ENCODE assay signal across 23 cellular contexts in genomic region chr6:124022641-124023040, GRCh38.
"Had no signal": no experiment of that assay in that cellular context is flagged by ENCODE, and none has a peak within 500 bp of the region (broad histone marks: within the 10 kb centered on the region; RNA-seq: fewer than 3 reads in every experiment).

No MANE protein-coding gene starts in this region.

- H3K9me3 ChIP-seq: gastrocnemius medialis, ovary, right lobe of liver, testis, transverse colon had no signal

- H3K27ac ChIP-seq: brain microvascular endothelial cell, coronary artery, dorsolateral prefrontal cortex, gastrocnemius medialis, ovary, right lobe of liver, testis, transverse colon had no signal

- H3K36me3 ChIP-seq: brain microvascular endothelial cell, gastrocnemius medialis, ovary, right lobe of liver, transverse colon had no signal

- H3K4me3 Mint-ChIP-seq: nephron had no signal

- H3K27me3 ChIP-seq: brain microvascular endothelial cell, dorsolateral prefrontal cortex, gastrocnemius medialis, ovary, right lobe of liver, testis, transverse colon had no signal

- H3K27me3 Mint-ChIP-seq: progenitor cell of endocrine pancreas had no signal

- H3K4me1 ChIP-seq: right lobe of liver, testis, transverse colon had no signal

- H3K4me3 ChIP-seq: coronary artery, dorsolateral prefrontal cortex, gastrocnemius medialis, ovary, right lobe of liver, testis, transverse colon had no signal

- DNase-seq: activated CD4-positive, alpha-beta T cell treated with anti-CD3 and anti-CD28 coated beads for 4 hours; activated CD4-positive, alpha-beta T cell treated with anti-CD3 and anti-CD28 coated beads, Interleukin-2, amount 50 U/mL, for 48 hours; activated CD8-positive, alpha-beta memory T cell treated with anti-CD3 and anti-CD28 coated beads for 24 hours; activated gamma-delta T cell treated with Interleukin-2 at 50 U/mL for 16 hours; activated naive CD4-positive, alpha-beta T cell treated with anti-CD3 and anti-CD28 coated beads, Interleukin-2, amount 50 U/mL, for 16 hours; amniotic stem cell; brain microvascular endothelial cell; dorsolateral prefrontal cortex; effector memory CD4-positive, alpha-beta T cell; erythroblast; gastrocnemius medialis; glutamatergic neuron; left cardiac atrium; left ventricle myocardium superior; ovary; right lobe of liver; stimulated activated CD4-positive, alpha-beta T cell treated with anti-CD3 and anti-CD28 coated beads, Interleukin-2, amount 100 ng/mL, for 48 hours; stimulated activated naive CD8-positive, alpha-beta T cell treated with anti-CD3 and anti-CD28 coated beads, Interleukin-15, Interleukin-2, amounts not matched to agents 100 U/mL and 50 U/mL, for 24 hours; testis; transverse colon had no signal

- H3K27ac Mint-ChIP-seq: nephron, progenitor cell of endocrine pancreas had no signal
